Comparison of ENCODE assay signal across 8 cellular contexts in genomic region chrX:51614353-51614752, GRCh38. TPM values are rescaled to one million over a fixed set of nuclear protein-coding genes. Genes with fewer than 3 reads are reported as not detected.
A peak's percentile ranks its signal among the peaks of the same experiment; 100 is the strongest.
DNase-seq lines count a peak whose midpoint lies in the region; ATAC-seq and TF ChIP-seq lines count a peak whose summit lies in the region.

No MANE protein-coding gene starts in this region.

- H3K4me1 Mint-ChIP-seq in stimulated activated memory B cell treated with anti-CD40 and anti-IgM and Interleukin-4, amounts not matched to agents 10 μg/mL and 1 μg/mL and 100 μg/mL, for 72 hours, result peaks cover 6% of the 10 kb centered on the region

- H3K9me3 Mint-ChIP-seq in stimulated activated memory B cell treated with anti-CD40 and anti-IgM and Interleukin-4, amounts not matched to agents 10 μg/mL and 1 μg/mL and 100 μg/mL, for 72 hours, result no peaks in the 10 kb centered on the region

- H3K4me3 Mint-ChIP-seq in stimulated activated memory B cell treated with anti-CD40 and anti-IgM and Interleukin-4, amounts not matched to agents 10 μg/mL and 1 μg/mL and 100 μg/mL, for 72 hours, result no peak overlapping the region

- ATAC-seq in HG02798 (IDR thresholded peaks at IDR 0.05; ENCODE audit: poor library complexity, unreplicated experiment), result peak; percentile 41
- peak; percentile 52 for ATAC-seq in stimulated activated naive CD8-positive, alpha-beta T cell treated with anti-CD3 and anti-CD28 coated beads, Interleukin-15, Interleukin-2, amounts not matched to agents 100 U/mL and 50 U/mL, for 24 hours
- no peak for ATAC-seq in stimulated activated memory B cell treated with anti-CD40 and anti-IgM and Interleukin-4, amounts not matched to agents 10 μg/mL and 1 μg/mL and 100 μg/mL, for 72 hours

- no peak overlapping the region for H3K27ac Mint-ChIP-seq in stimulated activated memory B cell treated with anti-CD40 and anti-IgM and Interleukin-4, amounts not matched to agents 10 μg/mL and 1 μg/mL and 100 μg/mL, for 72 hours

- no peak overlapping the region for H3K4me3 ChIP-seq in fibroblast of the aortic adventitia (ENCODE audit: low read depth, low read length)

- DNase-seq in DMS 273 (lab: John Stamatoyannopoulos, UW; ENCODE audit: unreplicated experiment) (peak; percentile 66), DMS 273 treated with DMSO at 0.1 percent for 48 hours (lab: John Stamatoyannopoulos, UW) (no peak), RKO (ENCODE audit: low spot score) (peak; percentile 76), fibroblast of the aortic adventitia (ENCODE audit: low read depth) (peak; percentile 70), UCSD-AML1 (lab: John Stamatoyannopoulos, UW; ENCODE audit: unreplicated experiment) (no peak)
- DNase-seq in stimulated activated naive CD8-positive, alpha-beta T cell treated with anti-CD3 and anti-CD28 coated beads, Interleukin-15, Interleukin-2, amounts not matched to agents 100 U/mL and 50 U/mL, for 24 hours, result no peak

- TF ChIP-seq CTCF in fibroblast of the aortic adventitia (IDR thresholded peaks at IDR 0.05; ENCODE audit: insufficient read depth, low read length), result peak; percentile 54

- peaks cover 10% of the 10 kb centered on the region for H3K27me3 Mint-ChIP-seq in stimulated activated memory B cell treated with anti-CD40 and anti-IgM and Interleukin-4, amounts not matched to agents 10 μg/mL and 1 μg/mL and 100 μg/mL, for 72 hours

- no peaks in the 10 kb centered on the region for H3K36me3 Mint-ChIP-seq in stimulated activated memory B cell treated with anti-CD40 and anti-IgM and Interleukin-4, amounts not matched to agents 10 μg/mL and 1 μg/mL and 100 μg/mL, for 72 hours

RNA-seq across cellular contexts. Expression of gene CENPVL3, which starts 4.4 kb away (rescaled TPM):
- total RNA-seq in fibroblast of the aortic adventitia (ENCODE audit: low replicate concordance), result not detected in 2 replicates

Comparison
In these comparisons a context has a peak if more than half of its experiments do, and no peak if none do; other contexts are left out.
1. DNase-seq: peak in DMS 273 (single experiment), RKO (single experiment) and fibroblast of the aortic adventitia (single experiment); none in DMS 273 treated with DMSO at 0.1 percent for 48 hours (single experiment), stimulated activated naive CD8-positive, alpha-beta T cell treated with anti-CD3 and anti-CD28 coated beads, Interleukin-15, Interleukin-2, amounts not matched to agents 100 U/mL and 50 U/mL, for 24 hours (single experiment) and UCSD-AML1 (single experiment).